In genomic region chr17:81733507-81734404, GRCh38 we compare ENCODE assay signal across 8 cellular contexts. TPM values are rescaled to one million over a fixed set of nuclear protein-coding genes. Genes with fewer than 3 reads are reported as not detected.
DNase-seq lines count a peak whose midpoint lies in the region; ATAC-seq and TF ChIP-seq lines count a peak whose summit lies in the region.

No MANE protein-coding gene starts in this region.

- no peak overlapping the region for H3K56ac ChIP-seq in H9 (ENCODE audit: insufficient read length, low read depth, low read length)

- H3K4me1 Mint-ChIP-seq in H9: peaks cover 14 to 25% of the 10 kb centered on the region in 2 experiments

- H2AK5ac ChIP-seq in H9 (ENCODE audit: insufficient read length, low read length): no peak overlapping the region

- H3K4me2 ChIP-seq in H9 (ENCODE audit: insufficient read depth, insufficient read length, low read length): no peak overlapping the region

- H3K36me3 ChIP-seq in BJ (ENCODE audit: control insufficient read depth, insufficient read depth, low read length): no peaks in the 10 kb centered on the region

- H3K23me2 ChIP-seq in H9 (ENCODE audit: insufficient read length, low read depth, low read length, poor library complexity, severe bottlenecking): no peaks in the 10 kb centered on the region

- H4K8ac ChIP-seq in H9 (replicated peaks; ENCODE audit: insufficient read length, low read depth, low read length): no peak overlapping the region

- TF ChIP-seq CTCF in BJ (IDR thresholded peaks at IDR 0.05; ENCODE audit: insufficient read depth, low read depth, low read length) (peak; percentile 90), H9 (conservative IDR thresholded peaks at IDR 0.05) (peak; percentile 96)

- no peaks in the 10 kb centered on the region for H3K79me1 ChIP-seq in H9 (ENCODE audit: insufficient read depth, low read depth, low read length, poor library complexity, severe bottlenecking)

- H3K18ac ChIP-seq in H9 (ENCODE audit: insufficient read length, low read depth, low read length): no peak overlapping the region

- no peak overlapping the region for H2BK20ac ChIP-seq in H9 (ENCODE audit: low read depth, low read length, poor library complexity, severe bottlenecking)

- no peak overlapping the region for H3K23ac ChIP-seq in H9 (ENCODE audit: insufficient read length, low read depth, low read length)

- CTCF ChIA-PET in BJ (lab: Yijun Ruan, JAX): interaction anchor here (0.6 to 2.2 kb wide), 8 partner anchors 8 to 287 kb away, joined by 3 to 9 read pairs (median 4); no protein-coding TSS in a partner anchor

- no peak overlapping the region for H3K27ac Mint-ChIP-seq in H9

- no peaks in the 10 kb centered on the region for H3K9me3 ChIP-seq in H9 (ENCODE audit: control insufficient read depth, low read depth, low read length)

- H3K4me3 ChIP-seq in BJ (ENCODE audit: low read depth, low read length): no peak overlapping the region

- H3K27me3 ChIP-seq in BJ (ENCODE audit: control insufficient read depth, insufficient read depth, low read length) (no peaks in the 10 kb centered on the region; the same call in none of the 2 replicates), H9 (ENCODE audit: insufficient read depth, low read length) (no peaks in the 10 kb centered on the region)

- no peak overlapping the region for H4K91ac ChIP-seq in H9 (ENCODE audit: insufficient read length, low read depth, low read length)

- WGBS in H9 (ENCODE audit: extremely low coverage, insufficient read length, low lambda C conversion rate): no CpG with 5 or more reads among the region's 32 CpGs

- no peak overlapping the region for H3K4ac ChIP-seq in H9 (ENCODE audit: low read depth, low read length)

- no peak overlapping the region for H2AFZ ChIP-seq in H9 (ENCODE audit: low read length)

- no peak overlapping the region for H3K27ac ChIP-seq in H9 (ENCODE audit: insufficient read length, low read depth, low read length)

- H3T11ph ChIP-seq in H9 (ENCODE audit: low read length): no peak overlapping the region

- no peak overlapping the region for H2BK15ac ChIP-seq in H9 (ENCODE audit: low read depth, low read length)

- DNase-seq in BJ (ENCODE audit: low read depth) (no peak), H9 (peak; percentile 94), NCI-H446 treated with DMSO at 0.1 percent for 48 hours (lab: John Stamatoyannopoulos, UW) (peak; percentile 9), cerebellar nuclear complex (lab: John Stamatoyannopoulos, UW) (peak; percentile 25 to 67), left kidney (ENCODE audit: low read depth, low spot score) (peak; percentile 84)
- DNase-seq in stimulated activated CD4-positive, alpha-beta T cell treated with anti-CD3 and anti-CD28 coated beads, Interleukin-4, amount 100 ng/mL, for 24 hours: peak; percentile 73

- H2BK5ac ChIP-seq in H9 (ENCODE audit: insufficient read length, low read length): no peak overlapping the region

- H4K5ac ChIP-seq in H9 (ENCODE audit: insufficient read length, low read depth, low read length): no peak overlapping the region

- H3K27me3 Mint-ChIP-seq in H9 (ENCODE audit: low read depth): peaks cover 16% of the 10 kb centered on the region

- H2BK12ac ChIP-seq in H9 (ENCODE audit: insufficient read length, low read depth, low read length): no peak overlapping the region

- no peaks in the 10 kb centered on the region for H4K20me1 ChIP-seq in H9 (ENCODE audit: control insufficient read depth, insufficient read depth, insufficient read length)

- no peak overlapping the region for H3K9ac ChIP-seq in H9 (ENCODE audit: extremely low read depth, insufficient read length, low read length)

- no peak overlapping the region for H2BK120ac ChIP-seq in H9 (ENCODE audit: low read depth, low read length, poor library complexity, severe bottlenecking)

- peak; percentile 83 to 85 for ATAC-seq in activated CD4-positive, CD25-positive, alpha-beta regulatory T cell treated with anti-CD3 and anti-CD28 coated beads, Interleukin-2, amount 50 U/mL, for 24 hours
- ATAC-seq in HG03571 (IDR thresholded peaks at IDR 0.05; ENCODE audit: unreplicated experiment): no peak

- no peaks in the 10 kb centered on the region for H3K79me2 ChIP-seq in H9 (ENCODE audit: insufficient read depth, low read length)

- H3K36me3 Mint-ChIP-seq in H9 (ENCODE audit: insufficient read depth in 1 of 3, low read depth in 3 of 3): no peaks in the 10 kb centered on the region

- no peaks in the 10 kb centered on the region; the same call in 1 of the 2 replicates for H3K4me1 ChIP-seq in H9 (ENCODE audit: insufficient read depth, low read length)

- H3K4me3 Mint-ChIP-seq in H9: 0 out of 5 replicates have a peak overlapping the region, but pooled peaks of 1 of the 2 experiments have one; percentile 2

- H3K14ac ChIP-seq in H9 (ENCODE audit: insufficient read depth, low read length): no peak overlapping the region

- POLR2A ChIA-PET in BJ (lab: Charles Lee): no interaction called here

- no peaks in the 10 kb centered on the region for H3K9me3 Mint-ChIP-seq in H9

RNA-seq across cellular contexts. Expression of gene SLC25A10, which starts 21.7 kb away (rescaled TPM):
- polyA plus RNA-seq in BJ (2011; rRNA removed): 4.9 and 8.4 TPM in 2 replicates
- polyA minus RNA-seq in BJ (2011; rRNA and poly(A)+ RNA removed): 4.1 and 7.5 TPM in 2 replicates
- total RNA-seq in H9 (2021): 28.1 and 30.9 TPM in 2 replicates

RNA-seq across cellular contexts. Expression of gene MRPL12, which starts 30.6 kb away (rescaled TPM):
- polyA plus RNA-seq in BJ (2011; rRNA removed): 56.2 and 63.0 TPM in 2 replicates
- 15.1 and 27.4 TPM in 2 replicates for polyA minus RNA-seq in BJ (2011; rRNA and poly(A)+ RNA removed)
- total RNA-seq in H9 (2021): 140 and 146 TPM in 2 replicates

RNA-seq across cellular contexts. Expression of gene HGS, which starts 49.9 kb away (rescaled TPM):
- 67.2 and 110 TPM in 2 replicates for polyA plus RNA-seq in BJ (2011; rRNA removed)
- polyA minus RNA-seq in BJ (2011; rRNA and poly(A)+ RNA removed): 106 and 156 TPM in 2 replicates
- total RNA-seq in H9 (2021): 99.3 and 106 TPM in 2 replicates

RNA-seq across cellular contexts. Expression of gene ARL16, which starts 50.2 kb away (rescaled TPM):
- 48.8 and 70.8 TPM in 2 replicates for polyA plus RNA-seq in BJ (2011; rRNA removed)
- polyA minus RNA-seq in BJ (2011; rRNA and poly(A)+ RNA removed): 15.1 and 16.8 TPM in 2 replicates
- total RNA-seq in H9 (2021): 55.4 and 58.6 TPM in 2 replicates
